Comparison of ENCODE assay signal across 28 cellular contexts in the genomic region with DNA sequence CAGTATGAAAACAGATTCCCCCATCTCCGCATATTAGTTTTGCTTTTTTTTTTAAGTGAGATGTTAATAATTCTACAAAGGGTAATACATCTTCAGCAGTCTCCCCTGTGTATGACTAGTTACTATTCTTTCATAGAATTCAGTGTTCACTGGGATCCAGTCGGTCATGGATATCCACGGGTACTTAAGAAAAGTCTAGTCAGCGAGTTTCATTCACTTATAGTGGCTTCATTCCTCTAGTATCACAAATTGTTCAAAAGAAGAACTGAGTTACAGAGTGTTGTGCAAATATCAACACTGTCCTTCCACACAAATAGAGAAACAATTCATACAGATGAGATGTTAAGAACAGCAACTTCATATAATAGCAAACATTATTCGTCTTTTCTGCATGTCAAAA.
"Had no signal": no experiment of that assay in that cellular context is flagged by ENCODE, and none has a peak within 500 bp of the region (broad histone marks: within the 10 kb centered on the region; RNA-seq: fewer than 3 reads in every experiment).

No MANE protein-coding gene starts in this region.

- H3K4me3 ChIP-seq: neural progenitor cell, ovary, psoas muscle, skin epidermis, smooth muscle cell, spleen, suprapubic skin, testis, tibial artery, transverse colon, upper lobe of right lung, uterus had no signal

- H3K27me3 ChIP-seq: neural progenitor cell, ovary, suprapubic skin, testis, tibial artery, transverse colon, upper lobe of right lung, uterus had no signal

- H3K4me2 ChIP-seq: neural progenitor cell, smooth muscle cell had no signal

- H2AFZ ChIP-seq: neural progenitor cell, parathyroid adenoma had no signal

- ATAC-seq: natural killer cell; psoas muscle; right cardiac atrium; sciatic nerve; stimulated activated memory B cell treated with anti-CD40 and anti-IgM and Interleukin-4, amounts not matched to agents 10 μg/mL and 1 μg/mL and 100 μg/mL, for 72 hours; stimulated activated naive CD8-positive, alpha-beta T cell treated with anti-CD3 and anti-CD28 coated beads, Interleukin-15, amount 100 ng/mL, for 72 hours; stimulated activated naive CD8-positive, alpha-beta T cell treated with anti-CD3 and anti-CD28 coated beads, Interleukin-15, Interleukin-2, amounts not matched to agents 100 U/mL and 50 U/mL, for 24 hours; upper lobe of right lung had no signal

- DNase-seq: natural killer cell; occipital lobe; ovary; posterior cingulate gyrus; psoas muscle; right cardiac atrium; spleen; stimulated activated CD4-positive, alpha-beta T cell treated with anti-CD3 and anti-CD28 coated beads, Interleukin-12 subunit alpha, Interleukin-12 subunit beta, amount 100 ng/mL, for 4 hours; stimulated activated CD4-positive, alpha-beta T cell treated with anti-CD3 and anti-CD28 coated beads, Interleukin-1b, Interleukin-23, amount 100 ng/mL, for 48 hours; stimulated activated CD4-positive, alpha-beta T cell treated with anti-CD3 and anti-CD28 coated beads, Interleukin-4, amount 100 ng/mL, for 1 hour; stimulated activated CD4-positive, alpha-beta T cell treated with anti-CD3 and anti-CD28 coated beads, Interleukin-4, amount 100 ng/mL, for 4 hours; stimulated activated CD8-positive, alpha-beta memory T cell treated with anti-CD3 and anti-CD28 coated beads, Interleukin-4, amount 100 ng/mL, for 48 hours; stimulated activated naive CD4-positive, alpha-beta T cell; stimulated activated naive CD8-positive, alpha-beta T cell treated with anti-CD3 and anti-CD28 coated beads, Interleukin-15, amount 100 ng/mL, for 72 hours; stimulated activated naive CD8-positive, alpha-beta T cell treated with anti-CD3 and anti-CD28 coated beads, Interleukin-15, Interleukin-2, amounts not matched to agents 100 U/mL and 50 U/mL, for 24 hours; substantia nigra; testis; tibial artery; transverse colon; upper lobe of right lung; uterus had no signal

- H3K36me3 ChIP-seq: neural progenitor cell, ovary, spleen, suprapubic skin, tibial artery, transverse colon, upper lobe of right lung, uterus had no signal

- H3K4me1 ChIP-seq: neural progenitor cell, parathyroid adenoma, spleen, suprapubic skin, testis, tibial artery, upper lobe of right lung, uterus had no signal

- H3K9ac ChIP-seq: neural progenitor cell, parathyroid adenoma had no signal

- H3K27ac ChIP-seq: neural progenitor cell, ovary, parathyroid adenoma, psoas muscle, skin epidermis, spleen, suprapubic skin, testis, tibial artery, transverse colon, upper lobe of right lung, uterus had no signal

- H3K9me3 ChIP-seq: ovary, psoas muscle, suprapubic skin, testis, tibial artery, transverse colon, upper lobe of right lung, uterus had no signal

- H3K79me2 ChIP-seq: parathyroid adenoma had no signal
